ENCODE assay signal across 8 cellular contexts in genomic region chr7:50696810-50697582, GRCh38.
A peak's percentile ranks its signal among the peaks of the same experiment; 100 is the strongest.
DNase-seq lines count a peak whose midpoint lies in the region; ATAC-seq and TF ChIP-seq lines count a peak whose summit lies in the region.
"Had no signal": no experiment of that assay in that cellular context is flagged by ENCODE, and none has a peak within 500 bp of the region (broad histone marks: within the 10 kb centered on the region; RNA-seq: fewer than 3 reads in every experiment).

No MANE protein-coding gene starts in this region.

- H3K27me3 ChIP-seq in parathyroid adenoma (ENCODE audit: control insufficient read depth, insufficient read depth, low read length) = no peaks in the 10 kb centered on the region

- H3K4me1 ChIP-seq in parathyroid adenoma = no peaks in the 10 kb centered on the region

- H3K36me3 Mint-ChIP-seq in central memory CD8-positive, alpha-beta T cell (ENCODE audit: insufficient read depth) = no peaks in the 10 kb centered on the region

- H3K27ac ChIP-seq in parathyroid adenoma = no peak overlapping the region

- peak; percentile 49 for ATAC-seq in central memory CD8-positive, alpha-beta T cell (replicated peaks; ENCODE audit: extremely low read depth, poor library complexity, severe bottlenecking)
- no peak for ATAC-seq in GM21381 (IDR thresholded peaks at IDR 0.05; ENCODE audit: unreplicated experiment)

- no peaks in the 10 kb centered on the region for H3K9me3 Mint-ChIP-seq in central memory CD8-positive, alpha-beta T cell
- H3K9me3 Mint-ChIP-seq: dendritic cell treated with granulocyte-macrophage colony-stimulating factor and Interleukin-4, amounts not matched to agents 40 ng/mL and 50 ng/mL, for 4 days had no signal

- H3K27me3 Mint-ChIP-seq in central memory CD8-positive, alpha-beta T cell = peaks cover 9% of the 10 kb centered on the region
- H3K27me3 Mint-ChIP-seq: dendritic cell treated with granulocyte-macrophage colony-stimulating factor and Interleukin-4, amounts not matched to agents 40 ng/mL and 50 ng/mL, for 4 days had no signal

- H3K4me3 ChIP-seq in parathyroid adenoma (ENCODE audit: low read depth, low read length) = no peak overlapping the region

- no peaks in the 10 kb centered on the region for H3K79me2 ChIP-seq in parathyroid adenoma

- no peaks in the 10 kb centered on the region for H3K36me3 ChIP-seq in parathyroid adenoma (ENCODE audit: control insufficient read depth, insufficient read depth, low read length)

- H3K4me1 Mint-ChIP-seq in central memory CD8-positive, alpha-beta T cell = peaks cover 5% of the 10 kb centered on the region

- TF ChIP-seq CTCF in GM12872 (IDR thresholded peaks at IDR 0.05; ENCODE audit: insufficient read depth, low read depth, low read length) (peak; percentile 53), parathyroid adenoma (IDR thresholded peaks at IDR 0.05) (peak; percentile 30)

- H3K4me3 Mint-ChIP-seq in central memory CD8-positive, alpha-beta T cell = no peak overlapping the region
- H3K4me3 Mint-ChIP-seq: dendritic cell treated with granulocyte-macrophage colony-stimulating factor and Interleukin-4, amounts not matched to agents 40 ng/mL and 50 ng/mL, for 4 days had no signal

- peak; percentile 84 for DNase-seq in MV-4-11 (lab: John Stamatoyannopoulos, UW)
- DNase-seq in central memory CD8-positive, alpha-beta T cell (ENCODE audit: low spot score in 2 of 2) = no peak
- no peak for DNase-seq in GM19238 (ENCODE audit: insufficient read length, low spot score)
- DNase-seq in NCI-H1417 treated with DMSO at 0.1 percent for 48 hours (lab: John Stamatoyannopoulos, UW) = no peak

- no peak overlapping the region for H3K27ac Mint-ChIP-seq in central memory CD8-positive, alpha-beta T cell (ENCODE audit: low read depth)
- H3K27ac Mint-ChIP-seq: dendritic cell treated with granulocyte-macrophage colony-stimulating factor and Interleukin-4, amounts not matched to agents 40 ng/mL and 50 ng/mL, for 4 days had no signal

- no peaks in the 10 kb centered on the region for H3K9me3 ChIP-seq in parathyroid adenoma (ENCODE audit: control insufficient read depth, low read length)

- no peak overlapping the region for H3K9ac ChIP-seq in parathyroid adenoma

- H3K4me2 ChIP-seq in parathyroid adenoma (ENCODE audit: low read length) = no peak overlapping the region

- H2AFZ ChIP-seq in parathyroid adenoma = no peak overlapping the region
